Comparison of ENCODE assay signal across 9 cellular contexts in genomic region chr4:87060957-87061356, GRCh38.
DNase-seq lines count a peak whose midpoint lies in the region; ATAC-seq and TF ChIP-seq lines count a peak whose summit lies in the region.
"Had no signal": no experiment of that assay in that cellular context is flagged by ENCODE, and none has a peak within 500 bp of the region (broad histone marks: within the 10 kb centered on the region; RNA-seq: fewer than 3 reads in every experiment).

No MANE protein-coding gene starts in this region.

- no peaks in the 10 kb centered on the region; the same call in 1 of the 2 replicates for H3K79me2 ChIP-seq in H9 (ENCODE audit: insufficient read depth, low read length)

- peaks cover 1 to 7% (median 4%) of the 10 kb centered on the region in 3 experiments; a peak in 4 of 7 replicates for H3K36me3 Mint-ChIP-seq in H9 (ENCODE audit: insufficient read depth in 1 of 3, low read depth in 3 of 3)
- peaks cover 34% of the 10 kb centered on the region for H3K36me3 Mint-ChIP-seq in activated T-helper 2 cell treated with anti-CD3 and anti-CD28 coated beads, Interferon-gamma antibody, Interleukin-2, Interleukin-4, amounts not matched to agents 10 μg/mL and 5 μg/mL and 100 μg/mL, durations not matched to agents 14 hours and 24 hours and 36 hours (ENCODE audit: low read depth)

- no peak overlapping the region for H3K9ac ChIP-seq in H9 (ENCODE audit: extremely low read depth, insufficient read length, low read length)

- H3K14ac ChIP-seq in H9 (ENCODE audit: insufficient read depth, low read length) = no peak overlapping the region

- no peak overlapping the region for H3T11ph ChIP-seq in H9 (ENCODE audit: low read length)

- no peak overlapping the region for H3K27ac ChIP-seq in H9 (ENCODE audit: insufficient read length, low read depth, low read length)

- no peak overlapping the region for H3K56ac ChIP-seq in H9 (ENCODE audit: insufficient read length, low read depth, low read length)

- H3K18ac ChIP-seq in H9 (ENCODE audit: insufficient read length, low read depth, low read length) = no peak overlapping the region

- H2BK15ac ChIP-seq in H9 (ENCODE audit: low read depth, low read length) = no peak overlapping the region

- H3K79me1 ChIP-seq in H9 (ENCODE audit: insufficient read depth, low read depth, low read length, poor library complexity, severe bottlenecking) = peaks cover 1% of the 10 kb centered on the region

- ATAC-seq in left colon (peak; percentile 72), GM18502 (IDR thresholded peaks at IDR 0.05; ENCODE audit: poor library complexity, unreplicated experiment) (no peak), GM18867 (IDR thresholded peaks at IDR 0.05; ENCODE audit: unreplicated experiment) (no peak)

- H4K5ac ChIP-seq in H9 (ENCODE audit: insufficient read length, low read depth, low read length) = no peak overlapping the region

- no peak overlapping the region for H2AK5ac ChIP-seq in H9 (ENCODE audit: insufficient read length, low read length)

- H3K4me1 Mint-ChIP-seq in H9 = peaks cover 32 to 42% of the 10 kb centered on the region in 2 experiments
- H3K4me1 Mint-ChIP-seq in activated T-helper 2 cell treated with anti-CD3 and anti-CD28 coated beads, Interferon-gamma antibody, Interleukin-2, Interleukin-4, amounts not matched to agents 10 μg/mL and 5 μg/mL and 100 μg/mL, durations not matched to agents 14 hours and 24 hours and 36 hours (ENCODE audit: low read depth) = peaks cover 45% of the 10 kb centered on the region

- no peaks in the 10 kb centered on the region for H3K9me3 Mint-ChIP-seq in H9
- H3K9me3 Mint-ChIP-seq in activated T-helper 2 cell treated with anti-CD3 and anti-CD28 coated beads, Interferon-gamma antibody, Interleukin-2, Interleukin-4, amounts not matched to agents 10 μg/mL and 5 μg/mL and 100 μg/mL, durations not matched to agents 14 hours and 24 hours and 36 hours = no peaks in the 10 kb centered on the region
- H3K9me3 Mint-ChIP-seq: nephron had no signal

- peak; percentile 64 for DNase-seq in AG10803 (ENCODE audit: low read depth)
- DNase-seq in H9 = no peak
- no peak for DNase-seq in activated T-helper 2 cell treated with anti-CD3 and anti-CD28 coated beads, Interferon-gamma antibody, Interleukin-2, Interleukin-4, amounts not matched to agents 10 μg/mL and 5 μg/mL and 100 μg/mL, durations not matched to agents 14 hours and 24 hours and 36 hours (ENCODE audit: low spot score)
- DNase-seq in left colon = no peak
- DNase-seq in NOMO-1 (lab: John Stamatoyannopoulos, UW; ENCODE audit: unreplicated experiment in 2 of 2) = no peak
- DNase-seq in GM13976 (ENCODE audit: low spot score) = no peak

- no peak overlapping the region for H2BK12ac ChIP-seq in H9 (ENCODE audit: insufficient read length, low read depth, low read length)

- no peak overlapping the region for H4K8ac ChIP-seq in H9 (replicated peaks; ENCODE audit: insufficient read length, low read depth, low read length)

- H3K4me1 ChIP-seq in H9 (ENCODE audit: insufficient read depth, low read length) = 0 out of 2 replicates have a peak, but pooled peaks cover 3% of the 10 kb centered on the region

- no peak overlapping the region for H3K23ac ChIP-seq in H9 (ENCODE audit: insufficient read length, low read depth, low read length)

- in situ Hi-C loops in GM13976 (cut with MboI; ENCODE audit: low sequenced_read_pairs, unreplicated experiment) = no loop called here

- H2BK5ac ChIP-seq in H9 (ENCODE audit: insufficient read length, low read length) = no peak overlapping the region

- no peak overlapping the region for H2AFZ ChIP-seq in H9 (ENCODE audit: low read length)

- no peak overlapping the region for H2BK20ac ChIP-seq in H9 (ENCODE audit: low read depth, low read length, poor library complexity, severe bottlenecking)

- no peaks in the 10 kb centered on the region for H3K27me3 Mint-ChIP-seq in H9 (ENCODE audit: low read depth)
- H3K27me3 Mint-ChIP-seq in activated T-helper 2 cell treated with anti-CD3 and anti-CD28 coated beads, Interferon-gamma antibody, Interleukin-2, Interleukin-4, amounts not matched to agents 10 μg/mL and 5 μg/mL and 100 μg/mL, durations not matched to agents 14 hours and 24 hours and 36 hours (ENCODE audit: low read depth) = no peaks in the 10 kb centered on the region

- no peaks in the 10 kb centered on the region for H3K27me3 ChIP-seq in H9 (ENCODE audit: insufficient read depth, low read length)

- H3K4me3 ChIP-seq in AG10803 (ENCODE audit: low read length) = no peak overlapping the region

- no peaks in the 10 kb centered on the region for H3K23me2 ChIP-seq in H9 (ENCODE audit: insufficient read length, low read depth, low read length, poor library complexity, severe bottlenecking)

- no peaks in the 10 kb centered on the region for H3K9me3 ChIP-seq in H9 (ENCODE audit: control insufficient read depth, low read depth, low read length)

- H3K4ac ChIP-seq in H9 (ENCODE audit: low read depth, low read length) = no peak overlapping the region

- no peak overlapping the region for H3K4me3 Mint-ChIP-seq in H9
- no peak overlapping the region for H3K4me3 Mint-ChIP-seq in activated T-helper 2 cell treated with anti-CD3 and anti-CD28 coated beads, Interferon-gamma antibody, Interleukin-2, Interleukin-4, amounts not matched to agents 10 μg/mL and 5 μg/mL and 100 μg/mL, durations not matched to agents 14 hours and 24 hours and 36 hours (ENCODE audit: low read depth)
- H3K4me3 Mint-ChIP-seq: nephron had no signal

- H3K4me2 ChIP-seq in H9 (ENCODE audit: insufficient read depth, insufficient read length, low read length) = no peak overlapping the region

- WGBS in H9 (ENCODE audit: extremely low coverage, insufficient read length, low lambda C conversion rate) = no CpG with 5 or more reads among the region's 5 CpGs

- intact Hi-C loops in activated T-helper 2 cell treated with anti-CD3 and anti-CD28 coated beads, Interferon-gamma antibody, Interleukin-2, Interleukin-4, amounts not matched to agents 10 μg/mL and 5 μg/mL and 100 μg/mL, durations not matched to agents 14 hours and 24 hours and 36 hours (cut with micrococcal nuclease) = no loop called here
- intact Hi-C loops in left colon (cut with DNase I, micrococcal nuclease) = no loop called here

- H2BK120ac ChIP-seq in H9 (ENCODE audit: low read depth, low read length, poor library complexity, severe bottlenecking) = no peak overlapping the region

- peaks cover 4% of the 10 kb centered on the region for H4K20me1 ChIP-seq in H9 (ENCODE audit: control insufficient read depth, insufficient read depth, insufficient read length)

- peak overlapping the region; percentile 3 to 46 (median 22); a peak in 3 of 7 replicates for H3K27ac Mint-ChIP-seq in H9
- peak overlapping the region; percentile 15 for H3K27ac Mint-ChIP-seq in activated T-helper 2 cell treated with anti-CD3 and anti-CD28 coated beads, Interferon-gamma antibody, Interleukin-2, Interleukin-4, amounts not matched to agents 10 μg/mL and 5 μg/mL and 100 μg/mL, durations not matched to agents 14 hours and 24 hours and 36 hours

- TF ChIP-seq CTCF in AG10803 (conservative IDR thresholded peaks at IDR 0.05; ENCODE audit: low read length) (no peak), H9 (conservative IDR thresholded peaks at IDR 0.05) (no peak), GM13976 (IDR thresholded peaks at IDR 0.05; ENCODE audit: borderline replicate concordance, control extremely low read depth, extremely low read depth, insufficient read depth, missing control alignments) (no peak)

- H4K91ac ChIP-seq in H9 (ENCODE audit: insufficient read length, low read depth, low read length) = no peak overlapping the region
